Comparison of ENCODE assay signal across 14 cellular contexts in the genomic region with DNA sequence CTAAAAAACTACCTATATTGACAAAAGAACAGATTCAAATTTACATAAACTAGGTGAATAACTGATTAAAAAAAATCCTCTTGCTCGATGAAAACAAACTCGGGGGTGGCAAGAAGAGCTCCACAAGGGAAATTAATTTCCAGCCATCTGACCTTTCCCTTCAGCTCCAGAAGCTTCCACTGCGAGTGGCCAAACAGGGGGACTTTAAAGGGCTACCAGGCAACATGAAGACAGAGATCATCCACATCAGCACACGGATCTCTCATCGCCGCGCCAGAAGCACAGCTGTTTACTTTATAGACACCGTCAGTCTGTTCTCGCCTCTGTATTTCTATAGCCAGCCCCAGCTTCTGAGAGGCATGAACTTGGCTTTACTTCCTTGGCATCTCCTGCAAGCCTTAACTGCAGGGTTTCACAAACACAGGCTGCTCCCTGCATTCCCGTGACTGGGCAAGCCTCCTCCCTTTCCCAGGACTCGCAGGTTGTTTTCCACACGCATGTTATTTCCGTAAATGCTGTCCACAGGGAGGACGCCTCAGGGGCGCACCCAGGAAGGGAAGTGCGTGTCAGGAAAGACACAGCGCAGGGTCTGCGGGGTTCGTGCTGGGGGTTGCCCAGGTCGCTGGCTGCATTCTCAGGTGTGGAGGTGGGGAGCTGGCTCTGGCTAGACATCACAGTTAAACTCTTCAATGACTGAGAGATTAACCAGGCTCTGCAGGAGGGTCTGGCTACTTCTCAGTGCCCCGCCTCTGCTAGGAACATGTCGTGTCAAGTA.
A peak's percentile ranks its signal among the peaks of the same experiment; 100 is the strongest.
DNase-seq lines count a peak whose midpoint lies in the region; ATAC-seq and TF ChIP-seq lines count a peak whose summit lies in the region.
"Had no signal": no experiment of that assay in that cellular context is flagged by ENCODE, and none has a peak within 500 bp of the region (broad histone marks: within the 10 kb centered on the region; RNA-seq: fewer than 3 reads in every experiment).

No MANE protein-coding gene starts in this region.

- no peak overlapping the region for H3K27ac Mint-ChIP-seq in MCF 10A (ENCODE audit: low read depth, unreplicated experiment)
- H3K27ac Mint-ChIP-seq in endodermal cell = no peak overlapping the region

- H3K14ac ChIP-seq in trophoblast cell (ENCODE audit: low read length) = no peak overlapping the region

- no peak overlapping the region for H3K4me3 Mint-ChIP-seq in MCF 10A (ENCODE audit: unreplicated experiment)
- no peak overlapping the region for H3K4me3 Mint-ChIP-seq in endodermal cell

- H3K79me2 ChIP-seq in trophoblast cell (ENCODE audit: control insufficient read depth, insufficient read depth, low read length, poor library complexity) = peaks cover 2% of the 10 kb centered on the region

- H2AK5ac ChIP-seq in trophoblast cell (ENCODE audit: low read length) = no peak overlapping the region

- no peak for DNase-seq in breast epithelium (ENCODE audit: low spot score in 2 of 2)
- DNase-seq in MCF 10A (ENCODE audit: unreplicated experiment) = no peak
- no peak for DNase-seq in trophoblast cell
- no peak for DNase-seq in SHP77 treated with DMSO at 0.1 percent for 48 hours (lab: John Stamatoyannopoulos, UW)
- no peak for DNase-seq in stimulated activated CD4-positive, alpha-beta T cell treated with anti-CD3 and anti-CD28 coated beads, Interleukin-4, amount 100 ng/mL, for 4 hours
- no peak for DNase-seq in endodermal cell
- DNase-seq: activated CD4-positive, alpha-beta T cell treated with anti-CD3 and anti-CD28 coated beads for 1 hour; central memory CD4-positive, alpha-beta T cell; kidney glomerular epithelial cell; NCI-H526; ovary; stimulated activated CD4-positive, alpha-beta T cell treated with anti-CD3 and anti-CD28 coated beads, Interleukin-4, amount 100 ng/mL, for 1 hour had no signal

- H3K79me1 ChIP-seq in trophoblast cell (ENCODE audit: low read length) = no peaks in the 10 kb centered on the region

- no peak overlapping the region for H4K12ac ChIP-seq in trophoblast cell (ENCODE audit: low read depth, low read length)

- peaks cover 88% of the 10 kb centered on the region for H3K36me3 Mint-ChIP-seq in MCF 10A (ENCODE audit: insufficient read depth, unreplicated experiment)
- peaks cover 42% of the 10 kb centered on the region for H3K36me3 Mint-ChIP-seq in endodermal cell (ENCODE audit: low read depth)

- H3K9me3 ChIP-seq in breast epithelium = no peaks in the 10 kb centered on the region
- no peaks in the 10 kb centered on the region for H3K9me3 ChIP-seq in esophagus (ENCODE audit: control insufficient read depth in 2 of 2, insufficient read depth in 1 of 2, low read depth in 1 of 2, low read length in 1 of 2)
- H3K9me3 ChIP-seq in trophoblast cell (ENCODE audit: insufficient read depth, low read depth, low read length) = no peaks in the 10 kb centered on the region
- H3K9me3 ChIP-seq in endodermal cell (ENCODE audit: control insufficient read depth, low read length) = peaks cover 11% of the 10 kb centered on the region
- H3K9me3 ChIP-seq: ovary had no signal

- H2BK5ac ChIP-seq in trophoblast cell (ENCODE audit: low read depth, low read length, poor library complexity) = no peak overlapping the region

- no peak overlapping the region for H4K91ac ChIP-seq in trophoblast cell (ENCODE audit: low read depth, low read length)

- H3K27ac ChIP-seq in breast epithelium (peak overlapping the region; percentile 55 to 68), esophagus (ENCODE audit: low read depth in 2 of 2, low read length in 1 of 2) (peak overlapping the region; percentile 80 to 86), trophoblast cell (ENCODE audit: low read depth, low read length) (no peak overlapping the region), endodermal cell (ENCODE audit: low read depth, low read length) (no peak overlapping the region)
- H3K27ac ChIP-seq: ovary had no signal

- H2BK12ac ChIP-seq in trophoblast cell (ENCODE audit: low read length) = no peak overlapping the region

- H3K4me3 ChIP-seq in breast epithelium = peak overlapping the region in 2 of 3 donors; percentile 27 to 54
- peak overlapping the region in 1 of 2 donors; percentile 7 for H3K4me3 ChIP-seq in esophagus (ENCODE audit: low read depth in 1 of 2, low read length in 2 of 2)
- H3K4me3 ChIP-seq in trophoblast cell (ENCODE audit: low read depth, low read length) = no peak overlapping the region
- no peak overlapping the region for H3K4me3 ChIP-seq in endodermal cell (ENCODE audit: low read length)
- H3K4me3 ChIP-seq: ovary had no signal

- H3K27me3 Mint-ChIP-seq in MCF 10A (ENCODE audit: insufficient read depth, unreplicated experiment) = no peaks in the 10 kb centered on the region
- H3K27me3 Mint-ChIP-seq in endodermal cell (ENCODE audit: insufficient read depth) = no peaks in the 10 kb centered on the region

- no peaks in the 10 kb centered on the region for H3K4me1 ChIP-seq in breast epithelium
- H3K4me1 ChIP-seq in esophagus (ENCODE audit: control insufficient read depth in 2 of 2, insufficient read depth in 2 of 2, low read length in 1 of 2) = peaks cover 3 to 6% of the 10 kb centered on the region in 2 donors
- peaks cover 3 to 7% of the 10 kb centered on the region in 2 experiments for H3K4me1 ChIP-seq in trophoblast cell (ENCODE audit: control insufficient read depth in 1 of 2, insufficient read depth in 2 of 2, low read length in 2 of 2)
- no peaks in the 10 kb centered on the region for H3K4me1 ChIP-seq in endodermal cell (ENCODE audit: control insufficient read depth, insufficient read depth, low read length)

- no peak for TF ChIP-seq CTCF in breast epithelium (IDR thresholded peaks at IDR 0.05)
- TF ChIP-seq CTCF in MCF 10A (IDR thresholded peaks at IDR 0.05; ENCODE audit: unreplicated experiment) = no peak
- no peak for TF ChIP-seq CTCF in endodermal cell (conservative IDR thresholded peaks at IDR 0.05)

- H3K27me3 ChIP-seq in breast epithelium (no peaks in the 10 kb centered on the region), esophagus (ENCODE audit: control insufficient read depth in 1 of 2, insufficient read depth in 2 of 2, low read length in 2 of 2) (no peaks in the 10 kb centered on the region), trophoblast cell (ENCODE audit: insufficient read depth, low read length) (no peaks in the 10 kb centered on the region), endodermal cell (ENCODE audit: control insufficient read depth, insufficient read depth, low read length, poor library complexity, severe bottlenecking) (no peaks in the 10 kb centered on the region)
- H3K27me3 ChIP-seq: ovary had no signal

- no peak overlapping the region for H3K18ac ChIP-seq in trophoblast cell (ENCODE audit: low read length)

- peaks cover 14% of the 10 kb centered on the region for H3K4me1 Mint-ChIP-seq in MCF 10A (ENCODE audit: insufficient read depth, unreplicated experiment)
- H3K4me1 Mint-ChIP-seq in endodermal cell = peaks cover 2% of the 10 kb centered on the region

- POLR2A ChIA-PET in MCF 10A (lab: Yijun Ruan, JAX) = no interaction called here

- H3K36me3 ChIP-seq in breast epithelium (no peaks in the 10 kb centered on the region), esophagus (ENCODE audit: control insufficient read depth in 2 of 2, insufficient read depth in 2 of 2, low read length in 1 of 2) (peaks cover 15 to 28% of the 10 kb centered on the region in 2 donors), trophoblast cell (ENCODE audit: control insufficient read depth in 1 of 2, insufficient read depth in 2 of 2, low read length in 2 of 2) (peaks cover 24 to 34% of the 10 kb centered on the region in 2 experiments), endodermal cell (ENCODE audit: control insufficient read depth, insufficient read depth, low read length) (peaks cover 31% of the 10 kb centered on the region)
- H3K36me3 ChIP-seq: ovary had no signal

- H3K4me2 ChIP-seq in trophoblast cell (ENCODE audit: low read length) = peak overlapping the region; percentile 20

- no peak overlapping the region for H3K4ac ChIP-seq in trophoblast cell (ENCODE audit: low read depth, low read length)

- TF ChIP-seq POLR2A in breast epithelium (IDR thresholded peaks at IDR 0.05) = no peak

- intact Hi-C loops in breast epithelium (cut with DNase I; ENCODE audit: low total_unique reads) = no loop called here
- intact Hi-C loops in MCF 10A (cut with micrococcal nuclease) = no loop called here

- 43 to 54% methylated on average over 22 of the region's 22 CpGs for WGBS in esophagus, 2 donors
- no CpG with 5 or more reads among the region's 22 CpGs for WGBS in trophoblast cell (ENCODE audit: extremely low coverage, insufficient coverage, insufficient read length)
- 89 to 95% methylated on average over 11 to 22 of the region's 22 CpGs for WGBS in endodermal cell (ENCODE audit: insufficient coverage in 1 of 2, insufficient read length in 1 of 2), 2 experiments

- no peak overlapping the region for H3K9ac ChIP-seq in trophoblast cell (ENCODE audit: low read length)
- H3K9ac ChIP-seq in endodermal cell (ENCODE audit: extremely low read depth, low read length, poor library complexity, severe bottlenecking) = no peak overlapping the region

- no peak overlapping the region for H4K8ac ChIP-seq in trophoblast cell (ENCODE audit: low read depth, low read length)

- CTCF ChIA-PET in MCF 10A (lab: Yijun Ruan, JAX) = no interaction called here

- H3K9me3 Mint-ChIP-seq in MCF 10A (ENCODE audit: unreplicated experiment) = no peaks in the 10 kb centered on the region
- H3K9me3 Mint-ChIP-seq in endodermal cell = peaks cover 13% of the 10 kb centered on the region

- H2BK120ac ChIP-seq in trophoblast cell (ENCODE audit: insufficient read depth, low read length, poor library complexity) = no peak overlapping the region

- H2AFZ ChIP-seq in trophoblast cell (ENCODE audit: insufficient read depth, low read length, poor library complexity) = no peak overlapping the region

- no peak for ATAC-seq in GM19463 (IDR thresholded peaks at IDR 0.05; ENCODE audit: unreplicated experiment)

- no peak overlapping the region for H3K23ac ChIP-seq in trophoblast cell (ENCODE audit: low read length)

- BruUV-seq in MCF 10A (replicated peaks; lab: Mats Ljungman, UMichigan) = no TSS peak

Comparison
In these comparisons a context has a peak if more than half of its experiments do, and no peak if none do; other contexts are left out.
1. H3K27ac ChIP-seq: peak in breast epithelium (2 of 2) and esophagus (2 of 2); none in trophoblast cell (single experiment) and endodermal cell (single experiment).
2. H3K4me3 ChIP-seq: peak in breast epithelium (2 of 3); none in trophoblast cell (single experiment) and endodermal cell (single experiment).